18 cellular contexts compared by ENCODE assay signal in genomic region chr9:121262450-121262849, GRCh38. TPM values are rescaled to one million over a fixed set of nuclear protein-coding genes. Genes with fewer than 3 reads are reported as not detected.
DNase-seq lines count a peak whose midpoint lies in the region; TF ChIP-seq lines count a peak whose summit lies in the region.
"Had no signal": no experiment of that assay in that cellular context is flagged by ENCODE, and none has a peak within 500 bp of the region (broad histone marks: within the 10 kb centered on the region; RNA-seq: fewer than 3 reads in every experiment).

No MANE protein-coding gene starts in this region.

- peak overlapping the region; percentile 79 for H3K27ac ChIP-seq in muscle layer of colon (ENCODE audit: low read depth, low read length)
- H3K27ac ChIP-seq in stomach: peak overlapping the region in 3 of 5 donors; percentile 53 to 80 (median 60)
- H3K27ac ChIP-seq: C4-2B had no signal

- no peaks in the 10 kb centered on the region for H3K9me3 ChIP-seq in adipocyte (ENCODE audit: control insufficient read depth, low read length)
- no peaks in the 10 kb centered on the region for H3K9me3 ChIP-seq in muscle layer of colon (ENCODE audit: low read length)
- no peaks in the 10 kb centered on the region for H3K9me3 ChIP-seq in stomach
- H3K9me3 ChIP-seq: HAP-1, SK-N-SH had no signal

- no peak for TF ChIP-seq CTCF in stomach (IDR thresholded peaks at IDR 0.05)

- intact Hi-C loops in stomach (cut with DNase I; ENCODE audit: low total_unique reads): no loop called here

- no peak for TF ChIP-seq POLR2A in stomach (IDR thresholded peaks at IDR 0.05)

- H3K36me3 ChIP-seq in adipocyte (ENCODE audit: control insufficient read depth, insufficient read depth, low read length, severe bottlenecking) (no peaks in the 10 kb centered on the region), muscle layer of colon (ENCODE audit: insufficient read depth, low read length) (no peaks in the 10 kb centered on the region), stomach (no peaks in the 10 kb centered on the region)
- H3K36me3 ChIP-seq: HAP-1 had no signal

- peaks cover 40% of the 10 kb centered on the region for H3K4me1 ChIP-seq in adipocyte (ENCODE audit: control insufficient read depth, insufficient read depth, low read length)
- peaks cover 54% of the 10 kb centered on the region for H3K4me1 ChIP-seq in muscle layer of colon (ENCODE audit: insufficient read depth, low read length)
- H3K4me1 ChIP-seq in stomach: peaks cover 2 to 29% (median 19%) of the 10 kb centered on the region in 4 donors

- H3K4me3 ChIP-seq in adipocyte (ENCODE audit: low read length): no peak overlapping the region
- H3K4me3 ChIP-seq in muscle layer of colon (ENCODE audit: low read depth in 1 of 2, low read length in 2 of 2): no peak overlapping the region
- H3K4me3 ChIP-seq in stomach: no peak overlapping the region
- H3K4me3 ChIP-seq: HAP-1, K562 had no signal

- no peak for DNase-seq in adipocyte (ENCODE audit: low read depth)
- no peak for DNase-seq in stomach
- DNase-seq in SHP77 (lab: John Stamatoyannopoulos, UW): no peak
- no peak for DNase-seq in activated CD8-positive, alpha-beta memory T cell treated with anti-CD3 and anti-CD28 coated beads, Interleukin-2, amount 50 U/mL, for 48 hours
- no peak for DNase-seq in Kasumi-1 (lab: John Stamatoyannopoulos, UW)
- DNase-seq in nucleus accumbens (lab: John Stamatoyannopoulos, UW): no peak
- DNase-seq: AML-193, DND-41, NCI-H1105, NCI-H1694 treated with DMSO at 0.1 percent for 48 hours, NCI-H510A, NCI-H748 treated with DMSO at 0.1 percent for 48 hours, SHP77 treated with DMSO at 0.1 percent for 48 hours, SK-N-SH had no signal

- TF ChIP-seq EP300 in stomach (IDR thresholded peaks at IDR 0.05): no peak

- peak overlapping the region; percentile 14 for H3K9ac ChIP-seq in adipocyte (ENCODE audit: low read length)
- peak overlapping the region; percentile 4 for H3K9ac ChIP-seq in muscle layer of colon (ENCODE audit: low read length)
- H3K9ac ChIP-seq: SK-N-SH had no signal

- H3K27me3 ChIP-seq in adipocyte (replicated peaks; ENCODE audit: control insufficient read depth, insufficient read depth, low read length): no peaks in the 10 kb centered on the region
- no peaks in the 10 kb centered on the region for H3K27me3 ChIP-seq in muscle layer of colon (ENCODE audit: control insufficient read depth in 1 of 2, insufficient read depth in 2 of 2, low read length in 2 of 2)
- no peaks in the 10 kb centered on the region for H3K27me3 ChIP-seq in stomach

RNA-seq across cellular contexts. Expression of gene GSN, which starts 5.5 kb away (rescaled TPM):
- total RNA-seq in stomach: 100 to 1,000 TPM; 385 to 909 (median 565) TPM
- 100 to 1,000 TPM; 215 to 742 (median 424) TPM for polyA plus RNA-seq in stomach
